16 cellular contexts compared by ENCODE assay signal in the genomic region with DNA sequence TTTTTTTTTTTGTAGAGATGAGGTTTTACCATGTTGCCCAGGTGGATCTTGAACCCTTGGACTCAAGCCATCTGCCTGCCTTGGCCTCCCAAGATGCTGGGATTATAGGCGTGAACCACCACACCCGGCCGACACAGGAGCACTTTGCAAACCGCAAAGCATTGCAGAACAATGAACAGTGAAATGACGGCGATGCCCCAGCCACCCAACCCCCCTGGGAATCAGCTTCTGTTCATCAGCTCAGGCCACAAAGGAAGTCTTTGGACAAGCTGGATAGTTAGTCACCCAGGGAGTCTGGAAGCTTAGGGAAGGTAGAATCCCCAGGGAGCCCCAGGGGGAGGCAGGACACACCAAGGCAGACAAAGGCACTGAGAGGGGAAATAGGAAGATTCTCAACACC. TPM values are rescaled to one million over a fixed set of nuclear protein-coding genes. Genes with fewer than 3 reads are reported as not detected.
DNase-seq lines count a peak whose midpoint lies in the region; ATAC-seq and TF ChIP-seq lines count a peak whose summit lies in the region.
"Not testable (repeated sequence)": the region's sequence is repeated elsewhere in the genome, so short reads cannot be mapped to it uniquely, and the experiment has no call there.
"Had no signal": no experiment of that assay in that cellular context is flagged by ENCODE, and none has a peak within 500 bp of the region (broad histone marks: within the 10 kb centered on the region; RNA-seq: fewer than 3 reads in every experiment).

No MANE protein-coding gene starts in this region.

- BruUV-seq in mammary epithelial cell (replicated peaks; lab: Mats Ljungman, UMichigan) = not testable (repeated sequence)

- peak overlapping the region; percentile 76 for H3K27ac Mint-ChIP-seq in progenitor cell of endocrine pancreas

- H3K9me3 Mint-ChIP-seq in progenitor cell of endocrine pancreas (ENCODE audit: low read depth) = not testable (repeated sequence)

- dilution Hi-C loops in mammary epithelial cell (cut with HindIII; ENCODE audit: low sequenced_read_pairs) = not testable (repeated sequence)

- ATAC-seq in foreskin keratinocyte = peak; percentile 83

- not testable (repeated sequence) for H3K4me1 ChIP-seq in BE2C; mammary epithelial cell (ENCODE audit: insufficient read depth, low read length); foreskin keratinocyte

- in situ Hi-C loops in mammary epithelial cell (cut with MboI; ENCODE audit: low sequenced_read_pairs in 2 of 2) = not testable (repeated sequence)

- not testable (repeated sequence) for H3K27me3 ChIP-seq in BE2C; mammary epithelial cell (ENCODE audit: insufficient read depth, low read length); foreskin keratinocyte

- DNase-seq in BE2C (peak; percentile 24), H4 (ENCODE audit: low spot score) (peak; percentile 90), LoVo (ENCODE audit: low spot score) (peak; percentile 85), NCI-H69 (lab: John Stamatoyannopoulos, UW) (peak; percentile 68), SW480 (ENCODE audit: low spot score) (peak; percentile 90), mammary epithelial cell (peak; percentile 88), foreskin keratinocyte (peak; percentile 89 to 92)
- DNase-seq in progenitor cell of endocrine pancreas (ENCODE audit: low spot score, unreplicated experiment) = not testable (repeated sequence)

- not testable (repeated sequence) for H3K4me3 Mint-ChIP-seq in progenitor cell of endocrine pancreas (ENCODE audit: low read depth)

- H3K9ac ChIP-seq in mammary epithelial cell (ENCODE audit: insufficient read depth, low read length) = not testable (repeated sequence)

- H3K9me3 ChIP-seq in BE2C; mammary epithelial cell (replicated peaks; ENCODE audit: insufficient read depth, low read length): not testable (repeated sequence)

- not testable (repeated sequence) for H3K27ac ChIP-seq in mammary epithelial cell (ENCODE audit: insufficient read depth, low read depth, low read length)
- peak overlapping the region; percentile 30 for H3K27ac ChIP-seq in foreskin keratinocyte

- intact Hi-C loops in mammary epithelial cell (cut with micrococcal nuclease) = not testable (repeated sequence)

- WGBS in mammary epithelial cell (ENCODE audit: low coverage, missing lambda C conversion rate) = 63% methylated on average over 4 of the region's 6 CpGs

- not testable (repeated sequence) for H3K4me2 ChIP-seq in mammary epithelial cell (ENCODE audit: insufficient read depth, low read depth, low read length)

- not testable (repeated sequence) for H3K27me3 Mint-ChIP-seq in progenitor cell of endocrine pancreas

- H3K4me1 Mint-ChIP-seq in progenitor cell of endocrine pancreas (ENCODE audit: low read depth) = not testable (repeated sequence)

- not testable (repeated sequence) for H3K4me3 ChIP-seq in BE2C (ENCODE audit: low read depth, low read length); mammary epithelial cell (replicated peaks in 1 of 3; ENCODE audit: insufficient read depth in 1 of 3, low read depth in 2 of 3, low read length in 3 of 3)

- H3K36me3 ChIP-seq in BE2C; mammary epithelial cell (ENCODE audit: insufficient read depth, low read length): not testable (repeated sequence)

- not testable (repeated sequence) for TF ChIP-seq CTCF in BE2C (IDR thresholded peaks at IDR 0.05; ENCODE audit: low read depth, low read length); mammary epithelial cell (conservative IDR thresholded peaks at IDR 0.05 in 1 of 2, IDR thresholded peaks at IDR 0.05 in 1 of 2; ENCODE audit: extremely low read depth in 1 of 2, insufficient read depth in 1 of 2, low read depth in 1 of 2, low read length in 2 of 2); progenitor cell of endocrine pancreas (IDR thresholded peaks at IDR 0.05; ENCODE audit: unreplicated experiment)
- peak; percentile 41 for TF ChIP-seq CTCF in foreskin keratinocyte (conservative IDR thresholded peaks at IDR 0.05)

- H2AFZ ChIP-seq in mammary epithelial cell (ENCODE audit: low read depth, low read length) = not testable (repeated sequence)

- not testable (repeated sequence) for H4K20me1 ChIP-seq in mammary epithelial cell (ENCODE audit: insufficient read depth, low read length)

- H3K79me2 ChIP-seq in mammary epithelial cell (ENCODE audit: insufficient read depth, low read length) = not testable (repeated sequence)

- H3K36me3 Mint-ChIP-seq in progenitor cell of endocrine pancreas (ENCODE audit: insufficient read depth) = not testable (repeated sequence)

- CTCF ChIA-PET in mammary epithelial cell (lab: Charles Lee; ENCODE audit: low non-redundant PET) = not testable (repeated sequence)

RNA-seq across cellular contexts. Expression of gene CCL24, which starts 16.1 kb away (rescaled TPM):
- not detected for polyA plus RNA-seq in BE2C (2012; ENCODE audit: insufficient read depth, insufficient read length, low read depth)
- total RNA-seq in H4 (2014; rRNA removed; shearing (Covaris generic)) = not detected in 2 replicates
- total RNA-seq in mammary epithelial cell = not detected
- not detected for polyA plus RNA-seq in mammary epithelial cell
- polyA minus RNA-seq in mammary epithelial cell = not detected
- not detected in 2 replicates for total RNA-seq in foreskin keratinocyte
- not detected in 2 replicates for polyA plus RNA-seq in foreskin keratinocyte
- total RNA-seq in progenitor cell of endocrine pancreas = not detected in 2 replicates
- total RNA-seq: activated CD4-positive, alpha-beta T cell treated with anti-CD3 and anti-CD28 coated beads, Interleukin-2, amount 10 ng/mL, durations not matched to agents 24 days and 14 days; activated naive CD8-positive, alpha-beta T cell treated with anti-CD3 and anti-CD28 coated beads for 36 hours; activated T-helper 17 cell treated with anti-CD3 and anti-CD28 coated beads, Interleukin-2, amount 50 U/mL, for 72 hours; CD4-positive, alpha-beta memory T cell; dorsolateral prefrontal cortex; occipital lobe; right atrium auricular region; vagina had no signal
- polyA plus RNA-seq: CD4-positive, alpha-beta memory T cell had no signal

RNA-seq across cellular contexts. Expression of gene RHBDD2, which starts 49.2 kb away (rescaled TPM):
- 162 TPM for polyA plus RNA-seq in BE2C (2012; ENCODE audit: insufficient read depth, insufficient read length, low read depth)
- 67.3 and 96.3 TPM in 2 replicates for total RNA-seq in H4 (2014; rRNA removed; shearing (Covaris generic))
- 10 to 100 TPM; 51.9 to 52.0 TPM for total RNA-seq in mammary epithelial cell
- polyA plus RNA-seq in mammary epithelial cell = 50.8 TPM
- 39.9 TPM for polyA minus RNA-seq in mammary epithelial cell
- total RNA-seq in foreskin keratinocyte = 26.2 and 30.4 TPM in 2 replicates
- 37.6 and 47.1 TPM in 2 replicates for polyA plus RNA-seq in foreskin keratinocyte
- 62.9 and 64.6 TPM in 2 replicates for total RNA-seq in progenitor cell of endocrine pancreas

RNA-seq across cellular contexts. Expression of gene CCL26, which starts 57.6 kb away (rescaled TPM):
- not detected for polyA plus RNA-seq in BE2C (2012; ENCODE audit: insufficient read depth, insufficient read length, low read depth)
- total RNA-seq in H4 (2014; rRNA removed; shearing (Covaris generic)) = 18.3 and 20.7 TPM in 2 replicates
- total RNA-seq in mammary epithelial cell (not detected), foreskin keratinocyte (not detected in 2 replicates), progenitor cell of endocrine pancreas (not detected in 2 replicates)
- polyA plus RNA-seq in mammary epithelial cell (not detected), foreskin keratinocyte (not detected in 2 replicates)
- not detected for polyA minus RNA-seq in mammary epithelial cell
- total RNA-seq: activated CD4-positive, alpha-beta T cell treated with anti-CD3 and anti-CD28 coated beads, Interleukin-2, amount 10 ng/mL, durations not matched to agents 24 days and 14 days; activated naive CD8-positive, alpha-beta T cell treated with anti-CD3 and anti-CD28 coated beads for 36 hours; activated T-helper 17 cell treated with anti-CD3 and anti-CD28 coated beads, Interleukin-2, amount 50 U/mL, for 72 hours; CD4-positive, alpha-beta memory T cell; occipital lobe; vagina had no signal
- polyA plus RNA-seq: CD4-positive, alpha-beta memory T cell had no signal

Comparison
In these comparisons a context has a peak if more than half of its experiments do, and no peak if none do; other contexts are left out.
1. RNA of gene CCL26, which starts 57.6 kb away (total RNA-seq): 18.3 to 20.7 TPM in H4; not detected in mammary epithelial cell, not detected in foreskin keratinocyte and not detected in progenitor cell of endocrine pancreas; every median in the first group is over 10 times any median in the second.